Comparison of ENCODE assay signal across 9 cellular contexts in genomic region chr6:158631678-158632537, GRCh38. TPM values are rescaled to one million over a fixed set of nuclear protein-coding genes. Genes with fewer than 3 reads are reported as not detected.
DNase-seq lines count a peak whose midpoint lies in the region; ATAC-seq and TF ChIP-seq lines count a peak whose summit lies in the region.
"Had no signal": no experiment of that assay in that cellular context is flagged by ENCODE, and none has a peak within 500 bp of the region (broad histone marks: within the 10 kb centered on the region; RNA-seq: fewer than 3 reads in every experiment).

No MANE protein-coding gene starts in this region.

- H3K4me3 ChIP-seq in lower lobe of right lung (no peak overlapping the region), upper lobe of right lung (no peak overlapping the region), BE2C (ENCODE audit: low read depth, low read length) (no peak overlapping the region)

- no peak overlapping the region for H3K4me3 Mint-ChIP-seq in stimulated activated naive CD8-positive, alpha-beta T cell treated with anti-CD3 and anti-CD28 coated beads, Interleukin-15, Interleukin-2, amounts not matched to agents 100 ng/mL and 50 ng/mL, for 24 hours
- H3K4me3 Mint-ChIP-seq in chondrocyte (ENCODE audit: unreplicated experiment) = no peak overlapping the region
- H3K4me3 Mint-ChIP-seq: activated B cell treated with CpG ODN at 0.5 μM for 24 hours had no signal

- H3K27ac Mint-ChIP-seq in stimulated activated naive CD8-positive, alpha-beta T cell treated with anti-CD3 and anti-CD28 coated beads, Interleukin-15, Interleukin-2, amounts not matched to agents 100 ng/mL and 50 ng/mL, for 24 hours = peak overlapping the region; percentile 78
- peak overlapping the region; percentile 79 for H3K27ac Mint-ChIP-seq in chondrocyte (ENCODE audit: unreplicated experiment)
- H3K27ac Mint-ChIP-seq: activated B cell treated with CpG ODN at 0.5 μM for 24 hours had no signal

- DNase-seq in stimulated activated naive CD8-positive, alpha-beta T cell treated with anti-CD3 and anti-CD28 coated beads, Interleukin-15, Interleukin-2, amounts not matched to agents 100 U/mL and 50 U/mL, for 24 hours = no peak
- DNase-seq in chondrocyte (ENCODE audit: low spot score) (no peak), lower lobe of right lung (no peak), upper lobe of right lung (peak; percentile 66), BE2C (no peak)
- DNase-seq in stimulated activated CD4-positive, alpha-beta T cell treated with anti-CD3 and anti-CD28 coated beads, Interleukin-4, amount 100 ng/mL, for 24 hours = no peak
- DNase-seq: activated B cell treated with CpG ODN at 0.5 μM for 24 hours had no signal

- no peaks in the 10 kb centered on the region for H3K9me3 ChIP-seq in lower lobe of right lung
- no peaks in the 10 kb centered on the region for H3K9me3 ChIP-seq in upper lobe of right lung
- no peaks in the 10 kb centered on the region for H3K9me3 ChIP-seq in BE2C

- H3K4me1 ChIP-seq in lower lobe of right lung = peaks cover 21% of the 10 kb centered on the region
- H3K4me1 ChIP-seq in upper lobe of right lung = peaks cover 19% of the 10 kb centered on the region
- peaks cover 13% of the 10 kb centered on the region for H3K4me1 ChIP-seq in BE2C

- H3K36me3 ChIP-seq in lower lobe of right lung (peaks cover 90% of the 10 kb centered on the region), upper lobe of right lung (peaks cover 66% of the 10 kb centered on the region), BE2C (peaks cover 47% of the 10 kb centered on the region)

- peak overlapping the region; percentile 61 for H3K27ac ChIP-seq in lower lobe of right lung
- peak overlapping the region; percentile 48 for H3K27ac ChIP-seq in upper lobe of right lung

- H3K4me1 Mint-ChIP-seq in stimulated activated naive CD8-positive, alpha-beta T cell treated with anti-CD3 and anti-CD28 coated beads, Interleukin-15, Interleukin-2, amounts not matched to agents 100 ng/mL and 50 ng/mL, for 24 hours (ENCODE audit: low read depth) = peaks cover 32% of the 10 kb centered on the region
- peaks cover 20% of the 10 kb centered on the region for H3K4me1 Mint-ChIP-seq in chondrocyte (ENCODE audit: low read depth)
- H3K4me1 Mint-ChIP-seq: activated B cell treated with CpG ODN at 0.5 μM for 24 hours had no signal

- no peaks in the 10 kb centered on the region for H3K27me3 ChIP-seq in lower lobe of right lung (ENCODE audit: low read depth)
- no peaks in the 10 kb centered on the region for H3K27me3 ChIP-seq in upper lobe of right lung
- H3K27me3 ChIP-seq in BE2C = no peaks in the 10 kb centered on the region

- H3K36me3 Mint-ChIP-seq in stimulated activated naive CD8-positive, alpha-beta T cell treated with anti-CD3 and anti-CD28 coated beads, Interleukin-15, Interleukin-2, amounts not matched to agents 100 ng/mL and 50 ng/mL, for 24 hours (ENCODE audit: low read depth) = peaks cover 76% of the 10 kb centered on the region
- peaks cover 37% of the 10 kb centered on the region for H3K36me3 Mint-ChIP-seq in chondrocyte (ENCODE audit: low read depth)

- no peaks in the 10 kb centered on the region for H3K9me3 Mint-ChIP-seq in stimulated activated naive CD8-positive, alpha-beta T cell treated with anti-CD3 and anti-CD28 coated beads, Interleukin-15, Interleukin-2, amounts not matched to agents 100 ng/mL and 50 ng/mL, for 24 hours
- no peaks in the 10 kb centered on the region for H3K9me3 Mint-ChIP-seq in chondrocyte (ENCODE audit: low read depth)
- H3K9me3 Mint-ChIP-seq: activated B cell treated with CpG ODN at 0.5 μM for 24 hours had no signal

- intact Hi-C loops in lower lobe of right lung (cut with DNase I) (no loop called here), upper lobe of right lung (cut with DNase I) (no loop called here)

- TF ChIP-seq CTCF in chondrocyte (IDR thresholded peaks at IDR 0.05) (no peak), lower lobe of right lung (IDR thresholded peaks at IDR 0.05) (no peak), upper lobe of right lung (IDR thresholded peaks at IDR 0.05) (no peak), BE2C (IDR thresholded peaks at IDR 0.05; ENCODE audit: low read depth, low read length) (no peak)

- H3K27me3 Mint-ChIP-seq in stimulated activated naive CD8-positive, alpha-beta T cell treated with anti-CD3 and anti-CD28 coated beads, Interleukin-15, Interleukin-2, amounts not matched to agents 100 ng/mL and 50 ng/mL, for 24 hours = no peaks in the 10 kb centered on the region
- no peaks in the 10 kb centered on the region for H3K27me3 Mint-ChIP-seq in chondrocyte (ENCODE audit: low read depth)
- H3K27me3 Mint-ChIP-seq: activated B cell treated with CpG ODN at 0.5 μM for 24 hours had no signal

- ATAC-seq in stimulated activated naive CD8-positive, alpha-beta T cell treated with anti-CD3 and anti-CD28 coated beads, Interleukin-15, Interleukin-2, amounts not matched to agents 100 U/mL and 50 U/mL, for 24 hours = no peak
- ATAC-seq in lower lobe of right lung (peak; percentile 85 to 88), upper lobe of right lung (peak; percentile 84), HG02884 (IDR thresholded peaks at IDR 0.05; ENCODE audit: unreplicated experiment) (no peak)

RNA-seq across cellular contexts. Expression of gene DYNLT1, which starts 12.6 kb away (rescaled TPM):
- total RNA-seq in chondrocyte (153 to 171 TPM (median 170 TPM) in 3 replicates), lower lobe of right lung (101 TPM), upper lobe of right lung (104 TPM)
- polyA plus RNA-seq in BE2C (2012; ENCODE audit: insufficient read depth, insufficient read length, low read depth) = 122 TPM

RNA-seq across cellular contexts. Expression of gene SYTL3, which starts 17.9 kb away (rescaled TPM):
- total RNA-seq in chondrocyte (0.58 to 1.6 TPM (median 1.4 TPM) in 3 replicates), lower lobe of right lung (13.9 TPM), upper lobe of right lung (8.7 TPM)
- polyA plus RNA-seq in BE2C (2012; ENCODE audit: insufficient read depth, insufficient read length, low read depth) = 0.39 TPM

Comparison
In these comparisons a context has a peak if more than half of its experiments do, and no peak if none do; other contexts are left out.
1. ATAC-seq: peak in lower lobe of right lung (2 of 2) and upper lobe of right lung (single experiment); none in stimulated activated naive CD8-positive, alpha-beta T cell treated with anti-CD3 and anti-CD28 coated beads, Interleukin-15, Interleukin-2, amounts not matched to agents 100 U/mL and 50 U/mL, for 24 hours (single experiment) and HG02884 (single experiment).